Comparison of ENCODE assay signal across 16 cellular contexts in the genomic region with DNA sequence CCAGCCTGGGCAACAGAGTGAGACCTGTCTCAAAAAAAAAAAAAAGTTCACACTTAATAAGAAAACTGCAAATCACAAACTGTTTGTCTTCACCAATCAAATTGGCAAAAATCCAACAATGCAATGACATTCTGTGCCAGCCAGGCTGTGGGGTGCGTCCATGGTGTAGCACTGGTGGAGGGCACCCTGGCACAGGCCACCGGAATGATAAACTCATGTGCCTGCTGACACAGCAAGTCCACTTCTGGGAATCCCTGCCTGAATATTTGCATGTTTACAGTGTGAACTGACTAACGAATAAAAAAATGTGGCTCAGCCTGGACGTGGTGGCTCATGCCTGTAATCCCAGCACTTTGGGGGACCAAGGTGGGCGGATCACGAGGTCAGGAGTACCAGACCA. TPM values are rescaled to one million over a fixed set of nuclear protein-coding genes. Genes with fewer than 3 reads are reported as not detected.
DNase-seq lines count a peak whose midpoint lies in the region; ATAC-seq and TF ChIP-seq lines count a peak whose summit lies in the region.
"Had no signal": no experiment of that assay in that cellular context is flagged by ENCODE, and none has a peak within 500 bp of the region (broad histone marks: within the 10 kb centered on the region; RNA-seq: fewer than 3 reads in every experiment).

No MANE protein-coding gene starts in this region.

- H3K18ac ChIP-seq in mesenchymal stem cell (ENCODE audit: low read depth in 1 of 2, low read length in 2 of 2) = no peak overlapping the region

- peaks cover 33% of the 10 kb centered on the region for H3K4me1 ChIP-seq in mesenchymal stem cell (ENCODE audit: control insufficient read depth, insufficient read depth, low read depth, low read length)

- no peak overlapping the region for H3K14ac ChIP-seq in mesenchymal stem cell (ENCODE audit: low read length in 2 of 2)

- no peak overlapping the region for H3K9ac ChIP-seq in mesenchymal stem cell (ENCODE audit: low read length)

- H2BK120ac ChIP-seq in mesenchymal stem cell (ENCODE audit: low read depth, low read length) = no peak overlapping the region

- no peak overlapping the region for H2BK15ac ChIP-seq in mesenchymal stem cell (ENCODE audit: low read depth, poor library complexity, severe bottlenecking)

- H3K79me1 ChIP-seq in mesenchymal stem cell (replicated peaks; ENCODE audit: low read length, poor library complexity, severe bottlenecking) = no peaks in the 10 kb centered on the region

- H2AFZ ChIP-seq in mesenchymal stem cell (ENCODE audit: low read depth, low read length) = no peak overlapping the region

- no peaks in the 10 kb centered on the region for H3K9me3 ChIP-seq in mesenchymal stem cell (ENCODE audit: control insufficient read depth, low read length)

- no peak overlapping the region for H3K4ac ChIP-seq in mesenchymal stem cell (ENCODE audit: low read depth in 1 of 2, low read length in 2 of 2)

- H4K91ac ChIP-seq in mesenchymal stem cell (ENCODE audit: low read length) = no peak overlapping the region

- peaks cover 0 to 19% of the 10 kb centered on the region in 2 experiments for H3K27me3 ChIP-seq in mesenchymal stem cell (ENCODE audit: control insufficient read depth in 1 of 2, insufficient read depth in 1 of 2, low read length in 2 of 2)

- peak overlapping the region; percentile 43 for H3K27ac ChIP-seq in C4-2B
- H3K27ac ChIP-seq in mesenchymal stem cell (ENCODE audit: low read length, poor library complexity, severe bottlenecking) = peak overlapping the region; percentile 51
- H3K27ac ChIP-seq in caudate nucleus (ENCODE audit: low read depth, low read length) = no peak overlapping the region

- no peak for ATAC-seq in HG03196 (IDR thresholded peaks at IDR 0.05; ENCODE audit: unreplicated experiment)
- ATAC-seq: naive thymus-derived CD4-positive, alpha-beta T cell had no signal

- no peak overlapping the region for H3K4me2 ChIP-seq in mesenchymal stem cell (ENCODE audit: low read length, poor library complexity, severe bottlenecking)

- H3K36me3 ChIP-seq in mesenchymal stem cell (ENCODE audit: control insufficient read depth in 1 of 2, insufficient read depth in 2 of 2, low read depth in 1 of 2, low read length in 2 of 2) = no peaks in the 10 kb centered on the region

- DNase-seq in M059J (ENCODE audit: low read depth) (peak; percentile 86), epithelial cell of esophagus (ENCODE audit: low read depth) (peak; percentile 81), mesenchymal stem cell (peak; percentile 80), MV-4-11 (lab: John Stamatoyannopoulos, UW) (no peak), germinal center (ENCODE audit: low spot score) (no peak), caudate nucleus (lab: John Stamatoyannopoulos, UW) (no peak)
- DNase-seq: activated CD8-positive, alpha-beta memory T cell treated with anti-CD3 and anti-CD28 coated beads for 24 hours; activated naive CD8-positive, alpha-beta T cell treated with anti-CD3 and anti-CD28 coated beads for 36 hours; CD4-positive, CD25-positive, alpha-beta regulatory T cell; effector CD8-positive, alpha-beta T cell; naive thymus-derived CD4-positive, alpha-beta T cell; NCI-H2029; stimulated activated CD8-positive, alpha-beta memory T cell treated with anti-CD3 and anti-CD28 coated beads, Interleukin-4, amount 100 ng/mL, for 48 hours; T-helper 2 cell had no signal

- no peak overlapping the region for H2BK5ac ChIP-seq in mesenchymal stem cell (ENCODE audit: low read depth, low read length, poor library complexity, severe bottlenecking)

- no peak overlapping the region for H3K23ac ChIP-seq in mesenchymal stem cell (ENCODE audit: low read length in 2 of 2)

- 35% methylated on average over 6 of the region's 6 CpGs for WGBS in mesenchymal stem cell

- H4K8ac ChIP-seq in mesenchymal stem cell (ENCODE audit: low read length) = peak overlapping the region; percentile 27

- peak overlapping the region in 1 of 2 experiments; percentile 66 for H2BK12ac ChIP-seq in mesenchymal stem cell (ENCODE audit: low read length in 2 of 2)

- no peak overlapping the region for H2AK5ac ChIP-seq in mesenchymal stem cell (ENCODE audit: low read length, severe bottlenecking)

- H3K4me3 ChIP-seq in epithelial cell of esophagus (ENCODE audit: low read length) = no peak overlapping the region
- H3K4me3 ChIP-seq in mesenchymal stem cell (ENCODE audit: insufficient read depth in 1 of 2, low read depth in 1 of 2, low read length in 2 of 2) = no peak overlapping the region

- TF ChIP-seq CTCF in C4-2B (conservative IDR thresholded peaks at IDR 0.05) = no peak
- TF ChIP-seq CTCF in epithelial cell of esophagus (IDR thresholded peaks at IDR 0.05; ENCODE audit: insufficient read depth, low read depth, low read length, missing control alignments) = no peak

RNA-seq across cellular contexts. Expression of a gene that starts 1.6 kb away (rescaled TPM):
- not detected in 2 replicates for total RNA-seq in M059J (2014; rRNA removed; shearing (Covaris generic))
- polyA plus RNA-seq in mesenchymal stem cell (2013, experiment 1 of 2) = 1.0 TPM
- polyA plus RNA-seq in mesenchymal stem cell (2013, experiment 2 of 2) = 1.1 TPM
- total RNA-seq: activated naive CD8-positive, alpha-beta T cell treated with anti-CD3 and anti-CD28 coated beads for 36 hours; CD4-positive, CD25-positive, alpha-beta regulatory T cell had no signal

RNA-seq across cellular contexts. Expression of a gene that starts 13.1 kb away (rescaled TPM):
- 3.3 and 5.4 TPM in 2 replicates for total RNA-seq in M059J (2014; rRNA removed; shearing (Covaris generic))
- 355 TPM for polyA plus RNA-seq in mesenchymal stem cell (2013, experiment 1 of 2)
- polyA plus RNA-seq in mesenchymal stem cell (2013, experiment 2 of 2) = 348 TPM
- total RNA-seq: activated naive CD8-positive, alpha-beta T cell treated with anti-CD3 and anti-CD28 coated beads for 36 hours; CD4-positive, CD25-positive, alpha-beta regulatory T cell had no signal
- polyA plus RNA-seq: CD4-positive, CD25-positive, alpha-beta regulatory T cell; naive thymus-derived CD4-positive, alpha-beta T cell had no signal

RNA-seq across cellular contexts. Expression of a gene that starts 20.2 kb away (rescaled TPM):
- total RNA-seq in M059J (2014; rRNA removed; shearing (Covaris generic)) = 55.3 and 61.9 TPM in 2 replicates
- 88.5 TPM for polyA plus RNA-seq in mesenchymal stem cell (2013, experiment 1 of 2)
- polyA plus RNA-seq in mesenchymal stem cell (2013, experiment 2 of 2) = 97.4 TPM

RNA-seq across cellular contexts. Expression of a gene that starts 38.9 kb away (rescaled TPM):
- 6.2 and 8.9 TPM in 2 replicates for total RNA-seq in M059J (2014; rRNA removed; shearing (Covaris generic))
- 83.2 TPM for polyA plus RNA-seq in mesenchymal stem cell (2013, experiment 1 of 2)
- 85.1 TPM for polyA plus RNA-seq in mesenchymal stem cell (2013, experiment 2 of 2)

RNA-seq across cellular contexts. Expression of a gene that starts 58.6 kb away (rescaled TPM):
- 10.3 and 13.5 TPM in 2 replicates for total RNA-seq in M059J (2014; rRNA removed; shearing (Covaris generic))
- 69.3 TPM for polyA plus RNA-seq in mesenchymal stem cell (2013, experiment 1 of 2)
- 64.4 TPM for polyA plus RNA-seq in mesenchymal stem cell (2013, experiment 2 of 2)

Comparison
In these comparisons a context has a peak if more than half of its experiments do, and no peak if none do; other contexts are left out.
1. DNase-seq: peak in M059J (single experiment), epithelial cell of esophagus (single experiment) and mesenchymal stem cell (single experiment); none in MV-4-11 (single experiment), germinal center (single experiment) and caudate nucleus (0 of 61).